In genomic region chr20:49704932-49705336, GRCh38 we compare ENCODE assay signal across 11 cellular contexts. TPM values are rescaled to one million over a fixed set of nuclear protein-coding genes. Genes with fewer than 3 reads are reported as not detected.
DNase-seq lines count a peak whose midpoint lies in the region; ATAC-seq and TF ChIP-seq lines count a peak whose summit lies in the region.
"Had no signal": no experiment of that assay in that cellular context is flagged by ENCODE, and none has a peak within 500 bp of the region (broad histone marks: within the 10 kb centered on the region; RNA-seq: fewer than 3 reads in every experiment).

No MANE protein-coding gene starts in this region.

- H3K9me3 ChIP-seq in CD4-positive, CD25-positive, alpha-beta regulatory T cell (ENCODE audit: control insufficient read depth in 2 of 2, low read length in 2 of 2): no peaks in the 10 kb centered on the region
- H3K9me3 ChIP-seq in Panc1 (ENCODE audit: control insufficient read depth, insufficient read depth, low read depth, low read length): no peaks in the 10 kb centered on the region
- H3K9me3 ChIP-seq in upper lobe of left lung: no peaks in the 10 kb centered on the region

- POLR2A ChIA-PET in Panc1 (lab: Charles Lee): no interaction called here
- POLR2A ChIA-PET in activated CD4-positive, alpha-beta memory T cell treated with anti-CD3 and anti-CD28 coated beads, Interleukin-2, amount 10 ng/mL, durations not matched to agents 7 days and 5 days (lab: Charles Lee): no interaction called here

- H3K4me3 ChIP-seq in CD4-positive, CD25-positive, alpha-beta regulatory T cell (ENCODE audit: low read depth, low read length): peak overlapping the region; percentile 7
- H3K4me3 ChIP-seq in HL-60 (replicated peaks; ENCODE audit: insufficient read depth, low read length) (peak overlapping the region; percentile 17; the same call in 1 of the 2 replicates), Panc1 (ENCODE audit: low read depth in 2 of 2, low read length in 2 of 2) (no peak overlapping the region), upper lobe of left lung (no peak overlapping the region)
- H3K4me3 ChIP-seq: dorsolateral prefrontal cortex had no signal

- intact Hi-C loops in Panc1 (cut with micrococcal nuclease; ENCODE audit: unreplicated experiment) (no loop called here), natural killer cell (cut with micrococcal nuclease) (no loop called here)

- TF ChIP-seq CTCF in HL-60 (IDR thresholded peaks at IDR 0.05; ENCODE audit: insufficient read depth, low read length) (no peak), Panc1 (IDR thresholded peaks at IDR 0.05) (no peak), natural killer cell (IDR thresholded peaks at IDR 0.05) (no peak), upper lobe of left lung (IDR thresholded peaks at IDR 0.05) (no peak)

- H3K4me1 ChIP-seq in CD4-positive, CD25-positive, alpha-beta regulatory T cell (ENCODE audit: control insufficient read depth, insufficient read depth, low read length, poor library complexity, severe bottlenecking): peaks cover 33% of the 10 kb centered on the region
- peaks cover 51% of the 10 kb centered on the region for H3K4me1 ChIP-seq in Panc1 (ENCODE audit: control insufficient read depth, insufficient read depth, low read length)
- H3K4me1 ChIP-seq in upper lobe of left lung: peaks cover 53 to 63% (median 62%) of the 10 kb centered on the region in 4 donors

- peak overlapping the region in 1 of 4 donors; percentile 55 for H3K4me3 Mint-ChIP-seq in CD4-positive, CD25-positive, alpha-beta regulatory T cell
- H3K4me3 Mint-ChIP-seq in natural killer cell: peak overlapping the region; percentile 52
- no peak overlapping the region for H3K4me3 Mint-ChIP-seq in activated CD4-positive, alpha-beta memory T cell treated with anti-CD3 and anti-CD28 coated beads, Interleukin-2, amount 10 ng/mL, durations not matched to agents 7 days and 5 days

- 74 to 78% methylated on average over 1 of the region's 1 CpG for WGBS in upper lobe of left lung, 2 donors

- no peak for TF ChIP-seq POLR2A in upper lobe of left lung (IDR thresholded peaks at IDR 0.05)

- no peak for TF ChIP-seq EP300 in upper lobe of left lung (IDR thresholded peaks at IDR 0.05)

- no peaks in the 10 kb centered on the region for H3K27me3 Mint-ChIP-seq in CD4-positive, CD25-positive, alpha-beta regulatory T cell
- no peaks in the 10 kb centered on the region for H3K27me3 Mint-ChIP-seq in natural killer cell (ENCODE audit: low read depth in 2 of 2)
- H3K27me3 Mint-ChIP-seq in activated CD4-positive, alpha-beta memory T cell treated with anti-CD3 and anti-CD28 coated beads, Interleukin-2, amount 10 ng/mL, durations not matched to agents 7 days and 5 days: no peaks in the 10 kb centered on the region

- in situ Hi-C loops in Panc1 (cut with HindIII; ENCODE audit: low pct_unique_long_range_greater_than_20kb, low sequenced_read_pairs): no loop called here

- H3K27me3 ChIP-seq in CD4-positive, CD25-positive, alpha-beta regulatory T cell (ENCODE audit: control insufficient read depth, insufficient read depth, low read length): no peaks in the 10 kb centered on the region
- no peaks in the 10 kb centered on the region for H3K27me3 ChIP-seq in HL-60 (ENCODE audit: insufficient read depth, poor library complexity, severe bottlenecking)
- no peaks in the 10 kb centered on the region for H3K27me3 ChIP-seq in Panc1 (ENCODE audit: control insufficient read depth, insufficient read depth, low read length)
- H3K27me3 ChIP-seq in upper lobe of left lung: no peaks in the 10 kb centered on the region
- H3K27me3 ChIP-seq: dorsolateral prefrontal cortex had no signal

- H3K27ac Mint-ChIP-seq in CD4-positive, CD25-positive, alpha-beta regulatory T cell: peak overlapping the region in 2 of 3 donors; percentile 2 to 89
- H3K27ac Mint-ChIP-seq in natural killer cell: peak overlapping the region; percentile 77 to 85
- H3K27ac Mint-ChIP-seq in activated CD4-positive, alpha-beta memory T cell treated with anti-CD3 and anti-CD28 coated beads, Interleukin-2, amount 10 ng/mL, durations not matched to agents 7 days and 5 days: no peak overlapping the region

- no peak for ATAC-seq in CD4-positive, CD25-positive, alpha-beta regulatory T cell (ENCODE audit: low read depth in 2 of 2)
- ATAC-seq in Panc1: no peak
- no peak for ATAC-seq in natural killer cell
- no peak for ATAC-seq in upper lobe of left lung (ENCODE audit: low FRiP score in 2 of 2)

- H3K36me3 Mint-ChIP-seq in CD4-positive, CD25-positive, alpha-beta regulatory T cell: no peaks in the 10 kb centered on the region
- H3K36me3 Mint-ChIP-seq in natural killer cell: no peaks in the 10 kb centered on the region
- peaks cover 8% of the 10 kb centered on the region for H3K36me3 Mint-ChIP-seq in activated CD4-positive, alpha-beta memory T cell treated with anti-CD3 and anti-CD28 coated beads, Interleukin-2, amount 10 ng/mL, durations not matched to agents 7 days and 5 days (ENCODE audit: low read depth)

- peaks cover 34 to 58% (median 45%) of the 10 kb centered on the region in 4 donors for H3K4me1 Mint-ChIP-seq in CD4-positive, CD25-positive, alpha-beta regulatory T cell
- H3K4me1 Mint-ChIP-seq in natural killer cell: peaks cover 47 to 57% of the 10 kb centered on the region in 2 donors
- H3K4me1 Mint-ChIP-seq in activated CD4-positive, alpha-beta memory T cell treated with anti-CD3 and anti-CD28 coated beads, Interleukin-2, amount 10 ng/mL, durations not matched to agents 7 days and 5 days: peaks cover 52% of the 10 kb centered on the region

- BruUV-seq in Panc1 (replicated peaks; lab: Mats Ljungman, UMichigan): no TSS peak

- DNase-seq in CD4-positive, CD25-positive, alpha-beta regulatory T cell: no peak
- DNase-seq in HL-60 (ENCODE audit: low read depth in 1 of 2, low spot score in 1 of 2) (peak in 1 of 2 experiments; percentile 33), Panc1 (ENCODE audit: low read depth, low spot score) (no peak), natural killer cell (no peak), upper lobe of left lung (no peak), kidney glomerular epithelial cell (lab: John Stamatoyannopoulos, UW) (no peak), GM19238 (ENCODE audit: insufficient read length, low spot score) (no peak)
- no peak for DNase-seq in activated CD4-positive, alpha-beta memory T cell treated with anti-CD3 and anti-CD28 coated beads, Interleukin-2, amount 10 ng/mL, durations not matched to agents 7 days and 5 days
- DNase-seq: activated T-cell treated with anti-CD3 and anti-CD28 coated beads for 4 hours, dorsolateral prefrontal cortex, NCI-H226 had no signal

- peak overlapping the region; percentile 14 for H3K27ac ChIP-seq in CD4-positive, CD25-positive, alpha-beta regulatory T cell (ENCODE audit: insufficient read depth, low read length, poor library complexity, severe bottlenecking)
- no peak overlapping the region for H3K27ac ChIP-seq in HL-60 (replicated peaks)
- H3K27ac ChIP-seq in Panc1 (ENCODE audit: low read length): peak overlapping the region; percentile 18
- peak overlapping the region in 2 of 4 donors; percentile 46 to 76 for H3K27ac ChIP-seq in upper lobe of left lung

- CTCF ChIA-PET in Panc1 (lab: Charles Lee): no interaction called here
- CTCF ChIA-PET in activated CD4-positive, alpha-beta memory T cell treated with anti-CD3 and anti-CD28 coated beads, Interleukin-2, amount 10 ng/mL, durations not matched to agents 7 days and 5 days (lab: Charles Lee): no interaction called here

- no peaks in the 10 kb centered on the region for H3K36me3 ChIP-seq in CD4-positive, CD25-positive, alpha-beta regulatory T cell (ENCODE audit: control insufficient read depth, insufficient read depth, low read length)
- H3K36me3 ChIP-seq in Panc1 (ENCODE audit: control insufficient read depth, insufficient read depth, low read length) (no peaks in the 10 kb centered on the region), upper lobe of left lung (no peaks in the 10 kb centered on the region)

- H3K9me3 Mint-ChIP-seq in CD4-positive, CD25-positive, alpha-beta regulatory T cell: no peaks in the 10 kb centered on the region
- H3K9me3 Mint-ChIP-seq in natural killer cell: no peaks in the 10 kb centered on the region
- no peaks in the 10 kb centered on the region for H3K9me3 Mint-ChIP-seq in activated CD4-positive, alpha-beta memory T cell treated with anti-CD3 and anti-CD28 coated beads, Interleukin-2, amount 10 ng/mL, durations not matched to agents 7 days and 5 days

RNA-seq across cellular contexts. Expression of gene B4GALT5, which starts 8.7 kb away (rescaled TPM):
- total RNA-seq in CD4-positive, CD25-positive, alpha-beta regulatory T cell: 13.6 TPM
- polyA plus RNA-seq in CD4-positive, CD25-positive, alpha-beta regulatory T cell: 1 to 10 TPM in 2 of 4 donors, under 1 TPM in 2; 0.45 to 1.5 (median 1.00) TPM
- 40.0 TPM for total RNA-seq in Panc1 (2021; ENCODE audit: unreplicated experiment)
- polyA plus RNA-seq in Panc1 (2012; ENCODE audit: insufficient read length): 29.8 TPM
- total RNA-seq in natural killer cell: 10 to 100 TPM; 15.5 to 29.1 (median 28.6) TPM
- 10 to 100 TPM; 16.2 to 49.0 (median 36.7) TPM for total RNA-seq in upper lobe of left lung
- total RNA-seq in activated CD4-positive, alpha-beta memory T cell treated with anti-CD3 and anti-CD28 coated beads, Interleukin-2, amount 10 ng/mL, durations not matched to agents 7 days and 5 days: 10 to 100 TPM; 21.6 to 22.4 TPM

Comparison
In these comparisons a context has a peak if more than half of its experiments do, and no peak if none do; other contexts are left out.
1. H3K4me3 ChIP-seq: peak in CD4-positive, CD25-positive, alpha-beta regulatory T cell (single experiment) and HL-60 (single experiment); none in Panc1 (0 of 2) and upper lobe of left lung (0 of 4).